In the genomic region with DNA sequence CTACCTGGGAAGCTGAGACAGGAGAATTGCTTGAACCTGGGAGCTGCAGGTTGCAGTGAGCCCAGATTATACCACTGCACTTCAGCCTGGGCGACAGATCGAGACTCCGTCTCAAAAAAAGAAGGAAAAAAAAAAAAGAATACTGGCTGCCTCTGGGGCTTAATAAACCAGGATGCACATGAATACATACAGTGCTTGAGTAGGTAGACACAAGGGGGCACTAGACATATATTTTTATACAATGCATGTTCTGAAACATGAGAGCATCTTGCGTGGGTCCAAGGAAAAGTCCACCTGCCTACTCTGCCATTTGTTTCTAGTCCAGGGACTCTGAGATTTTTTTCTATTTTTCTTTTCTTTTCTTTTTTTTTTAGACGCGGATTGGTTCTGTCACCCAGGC, we compare ENCODE assay signal across 8 cellular contexts. TPM values are rescaled to one million over a fixed set of nuclear protein-coding genes. Genes with fewer than 3 reads are reported as not detected.
DNase-seq lines count a peak whose midpoint lies in the region; ATAC-seq lines count a peak whose summit lies in the region.

No MANE protein-coding gene starts in this region.

- POLR2A ChIA-PET in naive thymus-derived CD4-positive, alpha-beta T cell (lab: Charles Lee), result no interaction called here

- H3K4me1 Mint-ChIP-seq in naive thymus-derived CD4-positive, alpha-beta T cell, result peaks cover 0 to 10% (median 2%) of the 10 kb centered on the region in 7 donors

- intact Hi-C loops in naive thymus-derived CD4-positive, alpha-beta T cell (cut with micrococcal nuclease), result loop anchor here in 1 of 2 donors (10.0 kb wide), 1 partner anchor 223 kb away; no protein-coding TSS in a partner anchor

- no peaks in the 10 kb centered on the region for H3K9me3 ChIP-seq in adipocyte (ENCODE audit: control insufficient read depth, low read length)
- H3K9me3 ChIP-seq in naive thymus-derived CD4-positive, alpha-beta T cell (ENCODE audit: control insufficient read depth in 2 of 3, low read length in 3 of 3), result no peaks in the 10 kb centered on the region

- ATAC-seq in naive thymus-derived CD4-positive, alpha-beta T cell, result peak; percentile 62
- ATAC-seq in HG03520 (IDR thresholded peaks at IDR 0.05; ENCODE audit: unreplicated experiment) (no peak), HG02610 (IDR thresholded peaks at IDR 0.05; ENCODE audit: unreplicated experiment) (no peak)

- no peaks in the 10 kb centered on the region for H3K27me3 ChIP-seq in adipocyte (replicated peaks; ENCODE audit: control insufficient read depth, insufficient read depth, low read length)
- no peaks in the 10 kb centered on the region for H3K27me3 ChIP-seq in naive thymus-derived CD4-positive, alpha-beta T cell (ENCODE audit: control insufficient read depth in 2 of 2, insufficient read depth in 2 of 2, low read length in 2 of 2)

- H3K4me1 ChIP-seq in adipocyte (ENCODE audit: control insufficient read depth, insufficient read depth, low read length), result peaks cover 7% of the 10 kb centered on the region
- no peaks in the 10 kb centered on the region for H3K4me1 ChIP-seq in naive thymus-derived CD4-positive, alpha-beta T cell (ENCODE audit: control insufficient read depth in 2 of 2, insufficient read depth in 2 of 2, low read length in 2 of 2)

- no peak overlapping the region for H3K27ac ChIP-seq in naive thymus-derived CD4-positive, alpha-beta T cell (ENCODE audit: low read depth, low read length)

- CTCF ChIA-PET in naive thymus-derived CD4-positive, alpha-beta T cell (lab: Charles Lee), result no interaction called here

- peaks cover 5% of the 10 kb centered on the region for H3K36me3 ChIP-seq in adipocyte (ENCODE audit: control insufficient read depth, insufficient read depth, low read length, severe bottlenecking)
- H3K36me3 ChIP-seq in naive thymus-derived CD4-positive, alpha-beta T cell (ENCODE audit: control insufficient read depth in 2 of 3, insufficient read depth in 3 of 3, low read length in 3 of 3), result no peaks in the 10 kb centered on the region

- peaks cover 0 to 7% (median 0%) of the 10 kb centered on the region in 5 donors for H3K27me3 Mint-ChIP-seq in naive thymus-derived CD4-positive, alpha-beta T cell

- peaks cover 0 to 3% (median 0%) of the 10 kb centered on the region in 5 donors for H3K36me3 Mint-ChIP-seq in naive thymus-derived CD4-positive, alpha-beta T cell

- no peak overlapping the region for H3K9ac ChIP-seq in adipocyte (ENCODE audit: low read length)

- peak; percentile 66 for DNase-seq in SIG-M5 treated with dmso at 0.1 percent for 504 hours (lab: John Stamatoyannopoulos, UW; ENCODE audit: unreplicated experiment)
- no peak for DNase-seq in SIG-M5 (lab: John Stamatoyannopoulos, UW)
- peak; percentile 23 for DNase-seq in NCI-H1092 (lab: John Stamatoyannopoulos, UW)
- DNase-seq in adipocyte (ENCODE audit: low read depth), result peak; percentile 70
- peak in 3 of 9 donors; percentile 18 to 28 (median 25) for DNase-seq in naive thymus-derived CD4-positive, alpha-beta T cell
- DNase-seq in kidney glomerular epithelial cell (lab: John Stamatoyannopoulos, UW), result no peak

- no peak overlapping the region for H3K27ac Mint-ChIP-seq in naive thymus-derived CD4-positive, alpha-beta T cell

- peaks cover 0 to 2% (median 0%) of the 10 kb centered on the region in 11 donors for H3K9me3 Mint-ChIP-seq in naive thymus-derived CD4-positive, alpha-beta T cell

- no peak overlapping the region for H3K4me3 Mint-ChIP-seq in naive thymus-derived CD4-positive, alpha-beta T cell

- H3K4me3 ChIP-seq in adipocyte (ENCODE audit: low read length), result no peak overlapping the region
- H3K4me3 ChIP-seq in naive thymus-derived CD4-positive, alpha-beta T cell (ENCODE audit: low read length), result no peak overlapping the region

RNA-seq across cellular contexts. Expression of gene KEAP1, which starts 31.2 kb away (rescaled TPM):
- 10 to 100 TPM; 12.9 to 83.6 (median 31.4) TPM for total RNA-seq in naive thymus-derived CD4-positive, alpha-beta T cell
- polyA plus RNA-seq in naive thymus-derived CD4-positive, alpha-beta T cell, result 10 to 100 TPM; 21.9 to 37.7 TPM

RNA-seq across cellular contexts. Expression of gene S1PR5, which starts 45.3 kb away (rescaled TPM):
- 10 to 100 TPM in 1 of 5 experiments, 1 to 10 TPM in 1, under 1 TPM in 2, not detected in 1; 0.51 to 22.0 (median 3.5) TPM for total RNA-seq in naive thymus-derived CD4-positive, alpha-beta T cell
- polyA plus RNA-seq in naive thymus-derived CD4-positive, alpha-beta T cell, result under 1 TPM; 0.53 to 0.55 TPM

RNA-seq across cellular contexts. Expression of gene PDE4A, which starts 51.6 kb away (rescaled TPM):
- 10 to 100 TPM in 2 of 5 experiments, 1 to 10 TPM in 2, under 1 TPM in 1; 0.59 to 51.8 (median 5.0) TPM for total RNA-seq in naive thymus-derived CD4-positive, alpha-beta T cell
- 1 to 10 TPM in 1 of 2 donors, under 1 TPM in 1; 0.47 to 2.0 TPM for polyA plus RNA-seq in naive thymus-derived CD4-positive, alpha-beta T cell

Comparison
In these comparisons a context has a peak if more than half of its experiments do, and no peak if none do; other contexts are left out.
1. DNase-seq: peak in SIG-M5 treated with dmso at 0.1 percent for 504 hours (single experiment), NCI-H1092 (single experiment) and adipocyte (single experiment); none in SIG-M5 (single experiment) and kidney glomerular epithelial cell (single experiment).